Comparison of ENCODE assay signal across 8 cellular contexts in the genomic region with DNA sequence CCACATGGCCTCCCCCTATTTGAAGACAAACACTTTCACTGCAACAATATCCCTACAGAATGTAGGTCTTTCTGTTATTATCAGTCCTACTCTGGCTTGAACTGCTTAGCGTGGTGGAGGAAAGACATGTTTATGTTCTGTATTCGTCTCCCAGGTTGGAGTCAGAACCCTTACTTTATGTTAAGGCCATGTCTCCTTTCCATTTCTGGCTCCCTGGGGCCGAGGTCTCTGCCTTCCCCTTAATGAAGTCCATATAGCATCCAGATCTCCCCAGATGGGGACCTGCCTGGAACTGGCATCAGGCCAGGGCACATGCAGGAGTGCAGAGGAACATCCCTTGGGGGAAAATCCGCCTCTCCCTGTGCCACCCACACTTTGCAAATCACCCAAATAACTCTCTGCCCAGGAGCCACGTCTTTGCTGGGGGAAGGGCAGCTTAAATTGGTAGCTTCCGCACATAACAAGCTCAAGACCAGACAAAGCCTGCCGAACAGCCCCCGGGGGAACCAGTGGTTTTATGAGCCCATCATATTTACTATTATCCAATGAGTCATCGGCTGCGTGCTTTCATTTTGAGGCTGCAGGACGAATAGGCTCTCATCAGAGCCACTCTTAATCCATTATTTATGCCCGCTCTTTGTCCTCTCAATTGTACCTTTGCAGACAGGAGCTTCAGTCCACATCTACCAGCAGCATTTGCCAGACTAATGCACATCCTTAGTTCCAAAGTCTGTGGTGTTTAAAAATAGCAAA.
DNase-seq lines count a peak whose midpoint lies in the region; ATAC-seq and TF ChIP-seq lines count a peak whose summit lies in the region.

No MANE protein-coding gene starts in this region.

- no peak overlapping the region for H4K8ac ChIP-seq in IMR-90 (ENCODE audit: low read depth in 2 of 2, low read length in 2 of 2)

- dilution Hi-C loops in IMR-90 (cut with HindIII; ENCODE audit: low sequenced_read_pairs, unreplicated experiment), result no loop called here

- intact Hi-C loops in IMR-90 (cut with micrococcal nuclease), result no loop called here

- H3K56ac ChIP-seq in IMR-90 (ENCODE audit: extremely low read depth, insufficient read depth, low read length), result no peak overlapping the region

- no peak for TF ChIP-seq POLR2A in IMR-90 (IDR thresholded peaks at IDR 0.05; ENCODE audit: low read depth, low read length)

- no peak overlapping the region for H2AK9ac ChIP-seq in IMR-90 (replicated peaks; ENCODE audit: low read depth, low read length, poor library complexity)

- BruUV-seq in IMR-90 (replicated peaks; lab: Mats Ljungman, UMichigan), result no TSS peak

- in situ Hi-C loops in IMR-90 (cut with MboI; ENCODE audit: low sequenced_read_pairs), result no loop called here

- H2BK20ac ChIP-seq in IMR-90 (ENCODE audit: low read depth, low read length), result no peak overlapping the region

- POLR2A ChIA-PET in IMR-90 (lab: Charles Lee; ENCODE audit: unreplicated experiment), result interaction anchor here (0.6 kb wide), 1 partner anchor 1431 kb away, joined by 3 read pairs; no protein-coding TSS in a partner anchor

- no peaks in the 10 kb centered on the region for H3K36me3 ChIP-seq in BE2C
- H3K36me3 ChIP-seq in IMR-90 (ENCODE audit: control insufficient read depth, insufficient read depth, low read length), result no peaks in the 10 kb centered on the region
- no peaks in the 10 kb centered on the region for H3K36me3 ChIP-seq in subcutaneous abdominal adipose tissue (ENCODE audit: control insufficient read depth in 5 of 5, insufficient read depth in 5 of 5, low read length in 5 of 5)

- H3K9ac ChIP-seq in IMR-90 (ENCODE audit: low read depth, low read length), result no peak overlapping the region
- no peak overlapping the region for H3K9ac ChIP-seq in subcutaneous abdominal adipose tissue (ENCODE audit: low read length in 5 of 5)

- no peak for TF ChIP-seq RAD21 in IMR-90 (IDR thresholded peaks at IDR 0.05; ENCODE audit: low read length)

- H3K27ac ChIP-seq in IMR-90 (ENCODE audit: insufficient read depth, low read length) (no peak overlapping the region), epithelial cell of prostate (no peak overlapping the region), subcutaneous abdominal adipose tissue (ENCODE audit: low read depth, low read length) (no peak overlapping the region)

- CTCF ChIA-PET in IMR-90 (lab: Yijun Ruan, JAX), result interaction anchor here (1.0 kb wide), 1 partner anchor 12 kb away, joined by 3 read pairs; no protein-coding TSS in a partner anchor

- peak; percentile 93 for DNase-seq in BE2C
- peak; percentile 31 for DNase-seq in IMR-90
- peak; percentile 82 for DNase-seq in NOMO-1 treated with DMSO at 0.1 percent for 48 hours (lab: John Stamatoyannopoulos, UW; ENCODE audit: unreplicated experiment)
- DNase-seq in epithelial cell of prostate (ENCODE audit: low read depth, low spot score), result peak; percentile 66
- no peak for DNase-seq in HUDEP-2 (lab: John Stamatoyannopoulos, UW; ENCODE audit: unreplicated experiment in 76 of 76)

- H3K4me3 ChIP-seq in BE2C (ENCODE audit: low read depth, low read length), result peak overlapping the region; percentile 43
- H3K4me3 ChIP-seq in IMR-90 (ENCODE audit: insufficient read depth, low read depth, low read length), result no peak overlapping the region
- H3K4me3 ChIP-seq in subcutaneous abdominal adipose tissue (ENCODE audit: low read depth in 1 of 5, low read length in 5 of 5), result peak overlapping the region; percentile 11 to 52 (median 37)

- H3K9me3 ChIP-seq in BE2C (no peaks in the 10 kb centered on the region), IMR-90 (ENCODE audit: control insufficient read depth, insufficient read depth, low read length) (no peaks in the 10 kb centered on the region), subcutaneous abdominal adipose tissue (ENCODE audit: control insufficient read depth in 5 of 5, low read length in 5 of 5) (no peaks in the 10 kb centered on the region)

- H3K4me2 ChIP-seq in IMR-90 (ENCODE audit: low read depth, low read length), result peak overlapping the region; percentile 84

- peaks cover 4% of the 10 kb centered on the region; the same call in 1 of the 2 replicates for H3K9me1 ChIP-seq in IMR-90 (ENCODE audit: insufficient read depth, low read length)

- ATAC-seq in IMR-90 (ENCODE audit: low read depth), result peak; percentile 44
- no peak for ATAC-seq in HG03280 (IDR thresholded peaks at IDR 0.05; ENCODE audit: unreplicated experiment)
- ATAC-seq in HG03039 (IDR thresholded peaks at IDR 0.05; ENCODE audit: unreplicated experiment), result no peak

- no peak overlapping the region for H3K18ac ChIP-seq in IMR-90 (ENCODE audit: low read depth, low read length)

- H2AFZ ChIP-seq in IMR-90 (replicated peaks; ENCODE audit: low read length, poor library complexity), result peak overlapping the region; percentile 2

- H4K91ac ChIP-seq in IMR-90 (ENCODE audit: insufficient read depth, low read depth, low read length), result no peak overlapping the region

- no peak overlapping the region for H4K5ac ChIP-seq in IMR-90 (ENCODE audit: low read depth, low read length)

- no peak overlapping the region; the same call in 1 of the 2 replicates for H3K23ac ChIP-seq in IMR-90 (ENCODE audit: low read depth, low read length)

- H2BK120ac ChIP-seq in IMR-90 (ENCODE audit: low read depth, low read length), result no peak overlapping the region

- no peak overlapping the region for H2BK5ac ChIP-seq in IMR-90 (ENCODE audit: low read depth, low read length, poor library complexity, severe bottlenecking)

- no peaks in the 10 kb centered on the region for H4K20me1 ChIP-seq in IMR-90 (ENCODE audit: insufficient read depth, low read length)

- no peak overlapping the region for H3K4ac ChIP-seq in IMR-90 (ENCODE audit: low read depth, low read length)

- H3K4me1 ChIP-seq in BE2C, result peaks cover 24% of the 10 kb centered on the region
- H3K4me1 ChIP-seq in IMR-90 (ENCODE audit: control insufficient read depth, insufficient read depth, low read length), result peaks cover 2% of the 10 kb centered on the region; the same call in 1 of the 2 replicates
- peaks cover 0 to 12% (median 9%) of the 10 kb centered on the region in 5 donors for H3K4me1 ChIP-seq in subcutaneous abdominal adipose tissue (ENCODE audit: control insufficient read depth in 5 of 5, insufficient read depth in 5 of 5, low read length in 5 of 5)

- no peak overlapping the region for H2AK5ac ChIP-seq in IMR-90 (ENCODE audit: low read depth, low read length)

- H2BK15ac ChIP-seq in IMR-90 (ENCODE audit: low read depth, low read length), result no peak overlapping the region

- no peak overlapping the region for H3K14ac ChIP-seq in IMR-90 (replicated peaks; ENCODE audit: low read depth, low read length)

- no CpG with 5 or more reads among the region's 12 CpGs for WGBS in IMR-90 (ENCODE audit: extremely low coverage in 2 of 2, insufficient read length in 1 of 2), 2 experiments

- H3K79me1 ChIP-seq in IMR-90 (ENCODE audit: low read depth in 1 of 2, low read length in 2 of 2), result no peaks in the 10 kb centered on the region

- no peak for TF ChIP-seq CTCF in BE2C (IDR thresholded peaks at IDR 0.05; ENCODE audit: low read depth, low read length)
- TF ChIP-seq CTCF in IMR-90 (conservative IDR thresholded peaks at IDR 0.05; ENCODE audit: low read depth, low read length), result no peak

- no peaks in the 10 kb centered on the region for H3K27me3 ChIP-seq in BE2C
- peaks cover 62% of the 10 kb centered on the region for H3K27me3 ChIP-seq in IMR-90 (ENCODE audit: control insufficient read depth, insufficient read depth, low read length)
- peaks cover 0 to 3% (median 0%) of the 10 kb centered on the region in 5 donors for H3K27me3 ChIP-seq in subcutaneous abdominal adipose tissue (ENCODE audit: control insufficient read depth in 5 of 5, insufficient read depth in 4 of 5, low read length in 5 of 5)

TF ChIP-seq in IMR-90, 13 proteins besides CTCF, POLR2A, EP300 and RAD21:
- no peak for TF ChIP-seq NFE2L2 (IDR thresholded peaks at IDR 0.05; ENCODE audit: low read depth, low read length)
- TF ChIP-seq RFX5 (IDR thresholded peaks at IDR 0.05; ENCODE audit: low read depth, low read length), result no peak
- TF ChIP-seq FOS (IDR thresholded peaks at IDR 0.05; ENCODE audit: low read depth, low read length), result peak; percentile 50; the same call in 1 of the 2 replicates

Comparison
In these comparisons a context has a peak if more than half of its experiments do, and no peak if none do; other contexts are left out.
1. DNase-seq: peak in BE2C (single experiment), IMR-90 (single experiment), NOMO-1 treated with DMSO at 0.1 percent for 48 hours (single experiment) and epithelial cell of prostate (single experiment); none in HUDEP-2 (0 of 76).